Comparison of ENCODE assay signal across 22 cellular contexts in the genomic region with DNA sequence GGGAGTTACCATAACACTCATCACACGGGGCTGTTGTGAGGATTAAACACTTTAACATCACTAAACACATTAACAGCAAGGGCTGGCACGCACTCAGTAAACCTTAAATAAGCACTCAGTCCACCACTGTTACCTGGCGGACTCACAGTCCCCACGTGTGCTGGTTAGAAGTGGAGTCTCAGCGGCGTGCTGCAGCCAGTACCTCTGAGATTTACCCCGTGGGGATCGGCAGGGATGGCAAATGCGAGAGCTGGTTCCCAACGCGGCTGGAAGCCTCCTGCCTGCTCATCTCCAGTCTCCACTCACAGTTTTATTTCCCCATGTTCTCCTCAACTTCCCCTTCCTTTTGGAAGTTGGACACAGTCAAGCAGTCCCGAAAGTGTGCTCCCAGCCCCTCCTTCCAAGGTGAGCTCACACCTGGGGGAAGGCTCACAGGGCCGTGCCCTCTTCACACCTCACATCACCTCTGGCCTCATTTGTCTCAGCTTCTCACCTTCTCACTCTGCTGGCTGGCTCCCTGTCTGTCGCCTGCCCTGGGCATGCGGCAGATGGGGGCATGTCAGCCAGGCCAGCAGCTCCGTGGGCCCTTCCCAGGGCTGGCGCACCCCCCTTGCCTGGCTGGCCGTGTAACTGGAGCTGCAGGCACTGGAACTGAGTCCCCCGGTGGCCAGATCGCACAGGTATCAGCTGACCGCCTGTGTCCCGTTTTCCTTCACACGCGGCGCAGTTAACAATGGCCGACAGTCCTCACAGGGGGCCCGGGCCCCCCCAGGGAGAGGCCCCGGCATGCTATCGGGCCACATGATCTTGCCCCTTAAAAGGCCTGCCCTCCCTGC.
DNase-seq lines count a peak whose midpoint lies in the region; ATAC-seq, FAIRE-seq and TF ChIP-seq lines count a peak whose summit lies in the region.
"Had no signal": no experiment of that assay in that cellular context is flagged by ENCODE, and none has a peak within 500 bp of the region (broad histone marks: within the 10 kb centered on the region; RNA-seq: fewer than 3 reads in every experiment).

No MANE protein-coding gene starts in this region.

- TF ChIP-seq CTCF in GM23338 (conservative IDR thresholded peaks at IDR 0.05; ENCODE audit: low read depth in 2 of 2) (no peak), GM20000 (IDR thresholded peaks at IDR 0.05; ENCODE audit: extremely low read depth, missing control alignments) (no peak)

- no peak overlapping the region for H3K4me3 ChIP-seq in GM23338
- H3K4me3 ChIP-seq: HAP-1, Peyer's patch, SK-N-MC had no signal

- no peak overlapping the region for H3K4me3 Mint-ChIP-seq in GM23338
- H3K4me3 Mint-ChIP-seq: CD14-positive monocyte, IgD-negative memory B cell had no signal

- no peak overlapping the region for H3K27ac ChIP-seq in GM23338 (ENCODE audit: low read depth)
- H3K27ac ChIP-seq: Peyer's patch, SK-N-MC had no signal

- H3K79me2 ChIP-seq in GM23338 (replicated peaks; ENCODE audit: insufficient read depth) = no peaks in the 10 kb centered on the region

- no peaks in the 10 kb centered on the region for H3F3A ChIP-seq in GM23338 (replicated peaks; ENCODE audit: low read depth)

- no peak overlapping the region for H3K4me2 ChIP-seq in GM23338

- H2AFZ ChIP-seq in GM23338 = peak overlapping the region; percentile 69; the same call in 1 of the 2 replicates

- H3K9me2 ChIP-seq in GM23338 (ENCODE audit: insufficient read depth) = no peaks in the 10 kb centered on the region

- no peaks in the 10 kb centered on the region for H3K4me1 ChIP-seq in GM23338 (ENCODE audit: insufficient read depth)
- H3K4me1 ChIP-seq: HAP-1, Peyer's patch had no signal

- no peaks in the 10 kb centered on the region for H3K36me3 ChIP-seq in GM23338 (ENCODE audit: insufficient read depth)
- H3K36me3 ChIP-seq: HAP-1, Peyer's patch had no signal

- H3K4me1 Mint-ChIP-seq in GM23338 = peaks cover 17% of the 10 kb centered on the region
- H3K4me1 Mint-ChIP-seq: CD14-positive monocyte, IgD-negative memory B cell had no signal

- no peak for TF ChIP-seq POLR2A in GM12891 (IDR thresholded peaks at IDR 0.05; ENCODE audit: low read depth, low read length)

- DNase-seq in GM23338 (ENCODE audit: low spot score) = peak; percentile 32
- peak; percentile 19 for DNase-seq in cerebellum (ENCODE audit: low spot score)
- peak; percentile 77 for DNase-seq in left kidney (ENCODE audit: low read depth, low spot score)
- peak; percentile 14 for DNase-seq in putamen (ENCODE audit: low spot score)
- DNase-seq in NCI-H1417 treated with DMSO at 0.1 percent for 48 hours (lab: John Stamatoyannopoulos, UW) = no peak
- no peak for DNase-seq in hepatic stellate cell (ENCODE audit: low spot score)
- no peak for DNase-seq in GM12891 (ENCODE audit: insufficient read length, low spot score)
- no peak for DNase-seq in GM20000 (ENCODE audit: low spot score)
- DNase-seq: DMS 273 treated with DMSO at 0.1 percent for 48 hours, Kasumi-1, MM.1S, NCI-H1417, NCI-H1930, NCI-H2171 treated with DMSO at 0.1 percent for 48 hours, NCI-H774, Right ventricle myocardium superior had no signal

- no peaks in the 10 kb centered on the region for H3K9me3 Mint-ChIP-seq in GM23338
- H3K9me3 Mint-ChIP-seq: IgD-negative memory B cell had no signal

- no peaks in the 10 kb centered on the region for H3K27me3 ChIP-seq in GM23338 (ENCODE audit: insufficient read depth)
- H3K27me3 ChIP-seq: Peyer's patch had no signal

- H4K20me1 ChIP-seq in GM23338 (replicated peaks; ENCODE audit: insufficient read depth) = no peaks in the 10 kb centered on the region

- ATAC-seq in GM23338 = peak; percentile 67

- FAIRE-seq in GM12891 (lab: Jason Lieb, UNC) = no peak
- FAIRE-seq: GM19239 had no signal

- no peak overlapping the region for H3K27ac Mint-ChIP-seq in GM23338
- H3K27ac Mint-ChIP-seq: CD14-positive monocyte had no signal

- H3K36me3 Mint-ChIP-seq in GM23338 (ENCODE audit: low read depth) = no peaks in the 10 kb centered on the region
- H3K36me3 Mint-ChIP-seq: CD14-positive monocyte had no signal

- peaks cover 12% of the 10 kb centered on the region for H3K27me3 Mint-ChIP-seq in GM23338 (ENCODE audit: insufficient read depth, low read depth, poor library complexity)

TF ChIP-seq in GM23338, 12 proteins besides CTCF, POLR2A, EP300 and RAD21 (continues in another document):
- TF ChIP-seq NANOG (IDR thresholded peaks at IDR 0.05; ENCODE audit: borderline replicate concordance) = no peak
- TF ChIP-seq, protein P1, sequence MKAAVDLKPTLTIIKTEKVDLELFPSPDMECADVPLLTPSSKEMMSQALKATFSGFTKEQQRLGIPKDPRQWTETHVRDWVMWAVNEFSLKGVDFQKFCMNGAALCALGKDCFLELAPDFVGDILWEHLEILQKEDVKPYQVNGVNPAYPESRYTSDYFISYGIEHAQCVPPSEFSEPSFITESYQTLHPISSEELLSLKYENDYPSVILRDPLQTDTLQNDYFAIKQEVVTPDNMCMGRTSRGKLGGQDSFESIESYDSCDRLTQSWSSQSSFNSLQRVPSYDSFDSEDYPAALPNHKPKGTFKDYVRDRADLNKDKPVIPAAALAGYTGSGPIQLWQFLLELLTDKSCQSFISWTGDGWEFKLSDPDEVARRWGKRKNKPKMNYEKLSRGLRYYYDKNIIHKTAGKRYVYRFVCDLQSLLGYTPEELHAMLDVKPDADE (IDR thresholded peaks at IDR 0.05) = no peak
- no peak for TF ChIP-seq POLR2AphosphoS5 (IDR thresholded peaks at IDR 0.05; ENCODE audit: low read depth)
- no peak for TF ChIP-seq ZNF114 (CRISPR knock-in tag; IDR thresholded peaks at IDR 0.05)
- TF ChIP-seq, protein P2, sequence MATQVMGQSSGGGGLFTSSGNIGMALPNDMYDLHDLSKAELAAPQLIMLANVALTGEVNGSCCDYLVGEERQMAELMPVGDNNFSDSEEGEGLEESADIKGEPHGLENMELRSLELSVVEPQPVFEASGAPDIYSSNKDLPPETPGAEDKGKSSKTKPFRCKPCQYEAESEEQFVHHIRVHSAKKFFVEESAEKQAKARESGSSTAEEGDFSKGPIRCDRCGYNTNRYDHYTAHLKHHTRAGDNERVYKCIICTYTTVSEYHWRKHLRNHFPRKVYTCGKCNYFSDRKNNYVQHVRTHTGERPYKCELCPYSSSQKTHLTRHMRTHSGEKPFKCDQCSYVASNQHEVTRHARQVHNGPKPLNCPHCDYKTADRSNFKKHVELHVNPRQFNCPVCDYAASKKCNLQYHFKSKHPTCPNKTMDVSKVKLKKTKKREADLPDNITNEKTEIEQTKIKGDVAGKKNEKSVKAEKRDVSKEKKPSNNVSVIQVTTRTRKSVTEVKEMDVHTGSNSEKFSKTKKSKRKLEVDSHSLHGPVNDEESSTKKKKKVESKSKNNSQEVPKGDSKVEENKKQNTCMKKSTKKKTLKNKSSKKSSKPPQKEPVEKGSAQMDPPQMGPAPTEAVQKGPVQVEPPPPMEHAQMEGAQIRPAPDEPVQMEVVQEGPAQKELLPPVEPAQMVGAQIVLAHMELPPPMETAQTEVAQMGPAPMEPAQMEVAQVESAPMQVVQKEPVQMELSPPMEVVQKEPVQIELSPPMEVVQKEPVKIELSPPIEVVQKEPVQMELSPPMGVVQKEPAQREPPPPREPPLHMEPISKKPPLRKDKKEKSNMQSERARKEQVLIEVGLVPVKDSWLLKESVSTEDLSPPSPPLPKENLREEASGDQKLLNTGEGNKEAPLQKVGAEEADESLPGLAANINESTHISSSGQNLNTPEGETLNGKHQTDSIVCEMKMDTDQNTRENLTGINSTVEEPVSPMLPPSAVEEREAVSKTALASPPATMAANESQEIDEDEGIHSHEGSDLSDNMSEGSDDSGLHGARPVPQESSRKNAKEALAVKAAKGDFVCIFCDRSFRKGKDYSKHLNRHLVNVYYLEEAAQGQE (IDR thresholded peaks at IDR 0.05; ENCODE audit: unreplicated experiment) = no peak
- TF ChIP-seq CREB1 (CRISPR knock-in tag; IDR thresholded peaks at IDR 0.05; ENCODE audit: low read depth) = no peak

TF ChIP-seq in GM12891, 5 proteins besides CTCF, POLR2A, EP300 and RAD21:
- TF ChIP-seq POU2F2 (IDR thresholded peaks at IDR 0.05; ENCODE audit: low read depth, low read length) = no peak
- no peak for TF ChIP-seq PAX5 (IDR thresholded peaks at IDR 0.05; ENCODE audit: insufficient read depth, low read length, severe bottlenecking)
- no peak for TF ChIP-seq SPI1 (IDR thresholded peaks at IDR 0.05; ENCODE audit: low read depth, low read length)
- no peak for TF ChIP-seq TAF1 (IDR thresholded peaks at IDR 0.05; ENCODE audit: low read depth, low read length)
- no peak for TF ChIP-seq POLR2AphosphoS5 (IDR thresholded peaks at IDR 0.05; ENCODE audit: low read depth, low read length)
TF ChIP-seq in GM12891: peak in this region for 0.

Comparison
In these comparisons a context has a peak if more than half of its experiments do, and no peak if none do; other contexts are left out.
1. DNase-seq: peak in GM23338 (single experiment), cerebellum (single experiment), left kidney (single experiment) and putamen (single experiment); none in NCI-H1417 treated with DMSO at 0.1 percent for 48 hours (single experiment), hepatic stellate cell (single experiment), GM12891 (single experiment) and GM20000 (single experiment).